Comparison of ENCODE assay signal across 9 cellular contexts in genomic region chr17:77371117-77371887, GRCh38.
DNase-seq lines count a peak whose midpoint lies in the region; ATAC-seq and TF ChIP-seq lines count a peak whose summit lies in the region.
"Had no signal": no experiment of that assay in that cellular context is flagged by ENCODE, and none has a peak within 500 bp of the region (broad histone marks: within the 10 kb centered on the region; RNA-seq: fewer than 3 reads in every experiment).

No MANE protein-coding gene starts in this region.

- peak overlapping the region; percentile 83 to 96 (median 93) for H3K27ac ChIP-seq in esophagus squamous epithelium

- H3K27me3 ChIP-seq in esophagus squamous epithelium = no peaks in the 10 kb centered on the region

- no peak for ATAC-seq in GM19397 (IDR thresholded peaks at IDR 0.05; ENCODE audit: unreplicated experiment)
- no peak for ATAC-seq in HG02884 (IDR thresholded peaks at IDR 0.05; ENCODE audit: unreplicated experiment)

- TF ChIP-seq CTCF in esophagus squamous epithelium (IDR thresholded peaks at IDR 0.05) (no peak), osteocyte (IDR thresholded peaks at IDR 0.05) (no peak)

- H3K9me3 ChIP-seq in esophagus squamous epithelium = no peaks in the 10 kb centered on the region

- H3K4me1 ChIP-seq in esophagus squamous epithelium = peaks cover 55 to 94% (median 61%) of the 10 kb centered on the region in 3 donors

- H3K27me3 Mint-ChIP-seq in osteocyte (ENCODE audit: unreplicated experiment) = no peaks in the 10 kb centered on the region
- H3K27me3 Mint-ChIP-seq: activated B cell treated with CpG ODN at 0.5 μM for 24 hours had no signal

- H3K4me3 Mint-ChIP-seq in osteocyte (ENCODE audit: unreplicated experiment) = peak overlapping the region; percentile 73

- H3K4me3 ChIP-seq in esophagus squamous epithelium = peak overlapping the region in 1 of 4 donors; percentile 80

- TF ChIP-seq POLR2A in esophagus squamous epithelium (IDR thresholded peaks at IDR 0.05) = no peak

- no peaks in the 10 kb centered on the region for H3K36me3 Mint-ChIP-seq in osteocyte (ENCODE audit: unreplicated experiment)

- H3K9me3 Mint-ChIP-seq in osteocyte (ENCODE audit: unreplicated experiment) = no peaks in the 10 kb centered on the region
- H3K9me3 Mint-ChIP-seq: activated B cell treated with CpG ODN at 0.5 μM for 24 hours had no signal

- peak overlapping the region; percentile 88 for H3K27ac Mint-ChIP-seq in osteocyte (ENCODE audit: unreplicated experiment)
- H3K27ac Mint-ChIP-seq: activated B cell treated with CpG ODN at 0.5 μM for 24 hours had no signal

- peak; percentile 55 for DNase-seq in COLO668 (lab: John Stamatoyannopoulos, UW; ENCODE audit: unreplicated experiment)
- DNase-seq in NCI-H748 (lab: John Stamatoyannopoulos, UW; ENCODE audit: unreplicated experiment) = peak; percentile 60
- DNase-seq in esophagus squamous epithelium (lab: John Stamatoyannopoulos, UW) = no peak
- no peak for DNase-seq in osteocyte (ENCODE audit: extremely low spot score, unreplicated experiment)
- DNase-seq in GF-D8 (lab: John Stamatoyannopoulos, UW) = no peak
- no peak for DNase-seq in cerebellum (ENCODE audit: low spot score)
- DNase-seq: activated B cell treated with CpG ODN at 0.5 μM for 24 hours had no signal

- intact Hi-C loops in esophagus squamous epithelium (cut with DNase I) = no loop called here

- WGBS in esophagus squamous epithelium, 2 donors = 47 to 49% methylated on average over 10 to 16 of the region's 20 CpGs

- no peaks in the 10 kb centered on the region for H3K36me3 ChIP-seq in esophagus squamous epithelium

- peaks cover 72% of the 10 kb centered on the region for H3K4me1 Mint-ChIP-seq in osteocyte (ENCODE audit: unreplicated experiment)

Comparison
In these comparisons a context has a peak if more than half of its experiments do, and no peak if none do; other contexts are left out.
1. DNase-seq: peak in COLO668 (single experiment) and NCI-H748 (single experiment); none in esophagus squamous epithelium (single experiment), osteocyte (single experiment), GF-D8 (single experiment) and cerebellum (single experiment).